In the genomic region with DNA sequence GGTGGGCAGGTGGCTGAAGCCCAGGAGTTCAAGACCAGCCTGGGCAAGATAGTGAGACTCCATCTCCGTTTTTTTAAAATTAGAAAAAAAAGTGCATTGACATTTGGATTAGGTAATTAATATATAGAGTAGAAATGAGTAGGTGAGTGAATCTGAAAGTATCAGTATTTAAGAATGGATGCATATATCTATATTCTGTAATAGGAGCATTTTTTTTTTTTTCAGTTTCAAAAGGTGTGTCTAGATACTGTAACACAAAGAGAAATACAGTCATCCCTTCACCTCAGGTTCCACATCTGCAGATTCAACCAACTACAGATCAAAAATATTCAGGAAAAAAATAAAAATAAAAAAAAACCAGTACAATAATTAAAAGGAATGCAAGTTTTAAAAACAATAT, we compare ENCODE assay signal across 1 cellular context.
TF ChIP-seq lines count a peak whose summit lies in the region.

No MANE protein-coding gene starts in this region.

TF ChIP-seq in HepG2, 621 proteins besides CTCF, POLR2A, EP300 and RAD21 (continued from another document):
- TF ChIP-seq, protein P1, sequence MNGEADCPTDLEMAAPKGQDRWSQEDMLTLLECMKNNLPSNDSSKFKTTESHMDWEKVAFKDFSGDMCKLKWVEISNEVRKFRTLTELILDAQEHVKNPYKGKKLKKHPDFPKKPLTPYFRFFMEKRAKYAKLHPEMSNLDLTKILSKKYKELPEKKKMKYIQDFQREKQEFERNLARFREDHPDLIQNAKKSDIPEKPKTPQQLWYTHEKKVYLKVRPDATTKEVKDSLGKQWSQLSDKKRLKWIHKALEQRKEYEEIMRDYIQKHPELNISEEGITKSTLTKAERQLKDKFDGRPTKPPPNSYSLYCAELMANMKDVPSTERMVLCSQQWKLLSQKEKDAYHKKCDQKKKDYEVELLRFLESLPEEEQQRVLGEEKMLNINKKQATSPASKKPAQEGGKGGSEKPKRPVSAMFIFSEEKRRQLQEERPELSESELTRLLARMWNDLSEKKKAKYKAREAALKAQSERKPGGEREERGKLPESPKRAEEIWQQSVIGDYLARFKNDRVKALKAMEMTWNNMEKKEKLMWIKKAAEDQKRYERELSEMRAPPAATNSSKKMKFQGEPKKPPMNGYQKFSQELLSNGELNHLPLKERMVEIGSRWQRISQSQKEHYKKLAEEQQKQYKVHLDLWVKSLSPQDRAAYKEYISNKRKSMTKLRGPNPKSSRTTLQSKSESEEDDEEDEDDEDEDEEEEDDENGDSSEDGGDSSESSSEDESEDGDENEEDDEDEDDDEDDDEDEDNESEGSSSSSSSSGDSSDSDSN (CRISPR knock-in tag; IDR thresholded peaks at IDR 0.05) = no peak
- TF ChIP-seq ZNF224 (CRISPR knock-in tag; IDR thresholded peaks at IDR 0.05) = no peak
- TF ChIP-seq, protein P2, sequence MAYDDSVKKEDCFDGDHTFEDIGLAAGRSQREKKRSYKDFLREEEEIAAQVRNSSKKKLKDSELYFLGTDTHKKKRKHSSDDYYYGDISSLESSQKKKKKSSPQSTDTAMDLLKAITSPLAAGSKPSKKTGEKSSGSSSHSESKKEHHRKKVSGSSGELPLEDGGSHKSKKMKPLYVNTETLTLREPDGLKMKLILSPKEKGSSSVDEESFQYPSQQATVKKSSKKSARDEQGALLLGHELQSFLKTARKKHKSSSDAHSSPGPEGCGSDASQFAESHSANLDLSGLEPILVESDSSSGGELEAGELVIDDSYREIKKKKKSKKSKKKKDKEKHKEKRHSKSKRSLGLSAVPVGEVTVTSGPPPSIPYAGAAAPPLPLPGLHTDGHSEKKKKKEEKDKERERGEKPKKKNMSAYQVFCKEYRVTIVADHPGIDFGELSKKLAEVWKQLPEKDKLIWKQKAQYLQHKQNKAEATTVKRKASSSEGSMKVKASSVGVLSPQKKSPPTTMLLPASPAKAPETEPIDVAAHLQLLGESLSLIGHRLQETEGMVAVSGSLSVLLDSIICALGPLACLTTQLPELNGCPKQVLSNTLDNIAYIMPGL (CRISPR knock-in tag; IDR thresholded peaks at IDR 0.05; ENCODE audit: borderline replicate concordance in 1 of 2, low read depth in 1 of 2) = no peak
- TF ChIP-seq, protein P3, sequence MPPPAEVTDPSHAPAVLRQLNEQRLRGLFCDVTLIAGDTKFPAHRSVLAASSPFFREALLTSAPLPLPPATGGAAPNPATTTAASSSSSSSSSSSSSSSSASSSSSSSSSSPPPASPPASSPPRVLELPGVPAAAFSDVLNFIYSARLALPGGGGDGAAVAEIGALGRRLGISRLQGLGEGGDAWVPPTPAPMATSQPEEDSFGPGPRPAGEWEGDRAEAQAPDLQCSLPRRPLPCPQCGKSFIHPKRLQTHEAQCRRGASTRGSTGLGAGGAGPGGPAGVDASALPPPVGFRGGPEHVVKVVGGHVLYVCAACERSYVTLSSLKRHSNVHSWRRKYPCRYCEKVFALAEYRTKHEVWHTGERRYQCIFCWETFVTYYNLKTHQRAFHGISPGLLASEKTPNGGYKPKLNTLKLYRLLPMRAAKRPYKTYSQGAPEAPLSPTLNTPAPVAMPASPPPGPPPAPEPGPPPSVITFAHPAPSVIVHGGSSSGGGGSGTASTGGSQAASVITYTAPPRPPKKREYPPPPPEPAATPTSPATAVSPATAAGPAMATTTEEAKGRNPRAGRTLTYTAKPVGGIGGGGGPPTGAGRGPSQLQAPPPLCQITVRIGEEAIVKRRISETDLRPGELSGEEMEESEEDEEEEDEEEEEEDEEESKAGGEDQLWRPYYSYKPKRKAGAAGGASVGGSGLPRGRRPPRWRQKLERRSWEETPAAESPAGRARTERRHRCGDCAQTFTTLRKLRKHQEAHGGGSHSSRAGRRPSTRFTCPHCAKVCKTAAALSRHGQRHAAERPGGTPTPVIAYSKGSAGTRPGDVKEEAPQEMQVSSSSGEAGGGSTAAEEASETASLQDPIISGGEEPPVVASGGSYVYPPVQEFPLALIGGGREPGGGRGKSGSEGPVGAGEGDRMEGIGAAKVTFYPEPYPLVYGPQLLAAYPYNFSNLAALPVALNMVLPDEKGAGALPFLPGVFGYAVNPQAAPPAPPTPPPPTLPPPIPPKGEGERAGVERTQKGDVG (CRISPR knock-in tag; IDR thresholded peaks at IDR 0.05; ENCODE audit: borderline replicate concordance) = no peak
- TF ChIP-seq SRSF9 (IDR thresholded peaks at IDR 0.05; ENCODE audit: borderline replicate concordance, insufficient read depth, low read depth, low read length, poor library complexity, severe bottlenecking) = no peak
- TF ChIP-seq, protein P4, sequence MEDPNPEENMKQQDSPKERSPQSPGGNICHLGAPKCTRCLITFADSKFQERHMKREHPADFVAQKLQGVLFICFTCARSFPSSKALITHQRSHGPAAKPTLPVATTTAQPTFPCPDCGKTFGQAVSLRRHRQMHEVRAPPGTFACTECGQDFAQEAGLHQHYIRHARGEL (CRISPR knock-in tag; IDR thresholded peaks at IDR 0.05) = no peak
- TF ChIP-seq ZNF619 (CRISPR knock-in tag; IDR thresholded peaks at IDR 0.05) = no peak
- TF ChIP-seq FOXC1 (CRISPR knock-in tag; IDR thresholded peaks at IDR 0.05; ENCODE audit: borderline replicate concordance) = no peak
- no peak for TF ChIP-seq CBFB (CRISPR knock-in tag; IDR thresholded peaks at IDR 0.05)
- TF ChIP-seq ZNF329 (CRISPR knock-in tag; IDR thresholded peaks at IDR 0.05; ENCODE audit: low read depth) = no peak
- TF ChIP-seq, protein P5, sequence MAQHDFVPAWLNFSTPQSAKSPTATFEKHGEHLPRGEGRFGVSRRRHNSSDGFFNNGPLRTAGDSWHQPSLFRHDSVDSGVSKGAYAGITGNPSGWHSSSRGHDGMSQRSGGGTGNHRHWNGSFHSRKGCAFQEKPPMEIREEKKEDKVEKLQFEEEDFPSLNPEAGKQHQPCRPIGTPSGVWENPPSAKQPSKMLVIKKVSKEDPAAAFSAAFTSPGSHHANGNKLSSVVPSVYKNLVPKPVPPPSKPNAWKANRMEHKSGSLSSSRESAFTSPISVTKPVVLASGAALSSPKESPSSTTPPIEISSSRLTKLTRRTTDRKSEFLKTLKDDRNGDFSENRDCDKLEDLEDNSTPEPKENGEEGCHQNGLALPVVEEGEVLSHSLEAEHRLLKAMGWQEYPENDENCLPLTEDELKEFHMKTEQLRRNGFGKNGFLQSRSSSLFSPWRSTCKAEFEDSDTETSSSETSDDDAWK (CRISPR knock-in tag; IDR thresholded peaks at IDR 0.05) = no peak
- no peak for TF ChIP-seq PAX8 (CRISPR knock-in tag; IDR thresholded peaks at IDR 0.05; ENCODE audit: borderline replicate concordance)
